In genomic region chr7:42930889-42931288, GRCh38 we compare ENCODE assay signal across 8 cellular contexts. TPM values are rescaled to one million over a fixed set of nuclear protein-coding genes. Genes with fewer than 3 reads are reported as not detected.
DNase-seq lines count a peak whose midpoint lies in the region; ATAC-seq, FAIRE-seq and TF ChIP-seq lines count a peak whose summit lies in the region.

No MANE protein-coding gene starts in this region.

- peaks cover 30 to 57% (median 46%) of the 10 kb centered on the region in 3 donors for H3K4me1 Mint-ChIP-seq in naive B cell

- H3K36me3 Mint-ChIP-seq in naive B cell, result peaks cover 0 to 7% of the 10 kb centered on the region in 2 donors

- POLR2A ChIA-PET in AG04449 (lab: Yijun Ruan, JAX), result interaction anchor here (1.7 kb wide), 1 partner anchor 42 kb away, joined by 10 read pairs; no protein-coding TSS in a partner anchor

- peak overlapping the region; percentile 89 for H3K27ac ChIP-seq in KOPT-K1 (ENCODE audit: low read depth, low read length, poor library complexity, severe bottlenecking)

- peak overlapping the region; percentile 34 to 99 (median 96) for H3K27ac Mint-ChIP-seq in naive B cell

- CTCF ChIA-PET in AG04449 (lab: Yijun Ruan, JAX), result interaction anchor here (1.1 to 6.3 kb wide), 3 partner anchors 11 to 333 kb away, joined by 3 to 51 read pairs (median 31); no protein-coding TSS in a partner anchor

- H3K4me3 Mint-ChIP-seq in naive B cell, result peak overlapping the region; percentile 95 to 100 (median 98)

- peak overlapping the region; percentile 87 for H3K4me3 ChIP-seq in AG04449 (ENCODE audit: low read depth, low read length)
- peak overlapping the region; percentile 62 for H3K4me3 ChIP-seq in choroid plexus epithelial cell (ENCODE audit: low read depth, low read length)

- no peaks in the 10 kb centered on the region for H3K27me3 Mint-ChIP-seq in naive B cell

- TF ChIP-seq CTCF in AG04449 (IDR thresholded peaks at IDR 0.05; ENCODE audit: insufficient read depth, low read length, missing control alignments) (no peak), choroid plexus epithelial cell (conservative IDR thresholded peaks at IDR 0.05; ENCODE audit: low read depth, low read length) (no peak)

- peaks cover 37% of the 10 kb centered on the region for H3K36me3 ChIP-seq in KOPT-K1 (ENCODE audit: insufficient read depth, low read length)

- DNase-seq in AG04449 (ENCODE audit: low read depth, low spot score) (no peak), choroid plexus epithelial cell (ENCODE audit: low read depth) (peak; percentile 37), naive B cell (no peak), GOT3 (lab: John Stamatoyannopoulos, UW) (no peak), frontal cortex (ENCODE audit: low spot score in 2 of 2) (no peak)

- H3K9me3 ChIP-seq in KOPT-K1 (ENCODE audit: insufficient read depth, low read length, poor library complexity, severe bottlenecking), result no peaks in the 10 kb centered on the region

- H3K9me3 Mint-ChIP-seq in naive B cell, result no peaks in the 10 kb centered on the region

- FAIRE-seq in frontal cortex (lab: Jason Lieb, UNC), result no peak

- no peak for ATAC-seq in naive B cell (ENCODE audit: low read depth in 2 of 2)
- ATAC-seq in HG02970 (IDR thresholded peaks at IDR 0.05; ENCODE audit: low FRiP score, unreplicated experiment), result no peak
- ATAC-seq in GM21825 (IDR thresholded peaks at IDR 0.05; ENCODE audit: unreplicated experiment), result no peak

RNA-seq across cellular contexts. Expression of gene PSMA2, which starts 1.1 kb away (rescaled TPM):
- polyA plus RNA-seq in naive B cell (ENCODE audit: low read depth in 6 of 6), result 100 to 1,000 TPM; 214 to 299 (median 259) TPM
- 57.9 TPM for total RNA-seq in frontal cortex

RNA-seq across cellular contexts. Expression of gene MRPL32, which starts 1.3 kb away (rescaled TPM):
- 10 to 100 TPM; 19.8 to 55.5 (median 45.4) TPM for polyA plus RNA-seq in naive B cell (ENCODE audit: low read depth in 6 of 6)
- total RNA-seq in frontal cortex, result 48.5 TPM

RNA-seq across cellular contexts. Expression of gene C7orf25, which starts 19.0 kb away (rescaled TPM):
- polyA plus RNA-seq in naive B cell (ENCODE audit: low read depth in 6 of 6), result 1 to 10 TPM in 5 of 6 donors, under 1 TPM in 1; 0.69 to 6.9 (median 2.8) TPM
- 8.6 TPM for total RNA-seq in frontal cortex
